ENCODE assay signal across 15 cellular contexts in genomic region chr3:129013491-129013891, GRCh38. TPM values are rescaled to one million over a fixed set of nuclear protein-coding genes. Genes with fewer than 3 reads are reported as not detected.
DNase-seq lines count a peak whose midpoint lies in the region; ATAC-seq and TF ChIP-seq lines count a peak whose summit lies in the region.
"Had no signal": no experiment of that assay in that cellular context is flagged by ENCODE, and none has a peak within 500 bp of the region (broad histone marks: within the 10 kb centered on the region; RNA-seq: fewer than 3 reads in every experiment).

No MANE protein-coding gene starts in this region.

- no peaks in the 10 kb centered on the region for H3K9me3 ChIP-seq in right atrium auricular region
- no peaks in the 10 kb centered on the region for H3K9me3 ChIP-seq in right cardiac atrium (ENCODE audit: control insufficient read depth, low read length)

- no peak overlapping the region for H3K4me3 ChIP-seq in right atrium auricular region
- H3K4me3 ChIP-seq in right cardiac atrium (ENCODE audit: low read length), result no peak overlapping the region

- H3K36me3 ChIP-seq in right atrium auricular region, result no peaks in the 10 kb centered on the region

- H3K4me3 Mint-ChIP-seq in type B pancreatic cell, result no peak overlapping the region

- intact Hi-C loops in right cardiac atrium (cut with DNase I), result no loop called here

- no peaks in the 10 kb centered on the region for H3K36me3 Mint-ChIP-seq in type B pancreatic cell

- no peak for ATAC-seq in right cardiac atrium
- no peak for ATAC-seq in GM19035 (IDR thresholded peaks at IDR 0.05; ENCODE audit: unreplicated experiment)

- WGBS in right cardiac atrium, result 96% methylated on average over 3 of the region's 3 CpGs

- DNase-seq in right atrium auricular region (ENCODE audit: low spot score) (no peak), right cardiac atrium (no peak), RPMI7951 (ENCODE audit: low read depth) (peak; percentile 50), kidney tubule cell (ENCODE audit: low spot score) (peak; percentile 13), iPS-NIHi11 (ENCODE audit: low spot score) (no peak), mesenteric fat pad (ENCODE audit: low spot score) (no peak), type B pancreatic cell (ENCODE audit: extremely low spot score, unreplicated experiment) (no peak)
- DNase-seq: amniotic stem cell, GF-D8, mammary epithelial cell had no signal

- no peaks in the 10 kb centered on the region for H3K27me3 Mint-ChIP-seq in type B pancreatic cell

- H3K4me1 Mint-ChIP-seq in type B pancreatic cell (ENCODE audit: unreplicated experiment), result peaks cover 4% of the 10 kb centered on the region

- H3K27me3 ChIP-seq in right atrium auricular region (no peaks in the 10 kb centered on the region), right cardiac atrium (ENCODE audit: control insufficient read depth, insufficient read depth) (no peaks in the 10 kb centered on the region)

- TF ChIP-seq CTCF in right atrium auricular region (IDR thresholded peaks at IDR 0.05) (no peak), type B pancreatic cell (conservative IDR thresholded peaks at IDR 0.05) (no peak)

- H3K27ac Mint-ChIP-seq in type B pancreatic cell, result no peak overlapping the region

- H3K27ac ChIP-seq in right atrium auricular region (peak overlapping the region; percentile 73 to 78), right cardiac atrium (ENCODE audit: low read length) (no peak overlapping the region)
- H3K27ac ChIP-seq: parathyroid adenoma had no signal

- peaks cover 0 to 47% of the 10 kb centered on the region in 2 donors for H3K4me1 ChIP-seq in right atrium auricular region
- H3K4me1 ChIP-seq in right cardiac atrium (ENCODE audit: control insufficient read depth, insufficient read depth, low read length), result peaks cover 13% of the 10 kb centered on the region
- H3K4me1 ChIP-seq: parathyroid adenoma had no signal

- H3K9me3 Mint-ChIP-seq in type B pancreatic cell, result no peaks in the 10 kb centered on the region

RNA-seq across cellular contexts. Expression of gene EFCC1, which starts 12.4 kb away (rescaled TPM):
- 1 to 10 TPM; 1.2 to 1.5 TPM for total RNA-seq in right atrium auricular region
- total RNA-seq in right cardiac atrium, result 1 to 10 TPM in 2 of 4 donors, under 1 TPM in 2; 0.69 to 1.2 (median 0.94) TPM
- 1.2 TPM for polyA plus RNA-seq in right cardiac atrium
- total RNA-seq in RPMI7951 (2014; rRNA removed; shearing (Covaris generic)), result not detected in 2 replicates
- 1.8 TPM for total RNA-seq in mesenteric fat pad
- total RNA-seq in type B pancreatic cell (ENCODE audit: low replicate concordance), result 0.29 and 2.2 TPM in 2 replicates
- total RNA-seq: MCF 10A, NCI-H460 had no signal
- polyA plus RNA-seq: BJ, mammary epithelial cell had no signal

RNA-seq across cellular contexts. Expression of gene CFAP92, which starts 19.6 kb away (rescaled TPM):
- total RNA-seq in right atrium auricular region (not detected), right cardiac atrium (1 to 10 TPM in 1 of 4 donors, under 1 TPM in 3; 0.06 to 1.0 (median 0.63) TPM), mesenteric fat pad (0.64 TPM), type B pancreatic cell (ENCODE audit: low replicate concordance) (4.4 and 4.5 TPM in 2 replicates)
- 0.11 TPM for polyA plus RNA-seq in right cardiac atrium
- total RNA-seq in RPMI7951 (2014; rRNA removed; shearing (Covaris generic)), result 0.36 TPM in 1 of 2 replicates, not detected in the other
- polyA plus RNA-seq: BJ had no signal

RNA-seq across cellular contexts. Expression of gene GP9, which starts 47.1 kb away (rescaled TPM):
- total RNA-seq in right atrium auricular region, result not detected
- not detected for total RNA-seq in right cardiac atrium
- not detected for polyA plus RNA-seq in right cardiac atrium
- total RNA-seq in RPMI7951 (2014; rRNA removed; shearing (Covaris generic)), result not detected in 2 replicates
- not detected for total RNA-seq in mesenteric fat pad
- total RNA-seq in type B pancreatic cell (ENCODE audit: low replicate concordance), result not detected in 2 replicates
- total RNA-seq: mammary epithelial cell, MCF 10A, NCI-H460 had no signal
- polyA plus RNA-seq: BJ, mammary epithelial cell had no signal

Comparison
In these comparisons a context has a peak if more than half of its experiments do, and no peak if none do; other contexts are left out.
1. DNase-seq: peak in RPMI7951 (single experiment) and kidney tubule cell (single experiment); none in right atrium auricular region (single experiment), right cardiac atrium (0 of 3), iPS-NIHi11 (single experiment), mesenteric fat pad (single experiment) and type B pancreatic cell (single experiment).